ENCODE assay signal across 23 cellular contexts in genomic region chr16:27481282-27481934, GRCh38.
DNase-seq lines count a peak whose midpoint lies in the region; ATAC-seq and TF ChIP-seq lines count a peak whose summit lies in the region.
"Had no signal": no experiment of that assay in that cellular context is flagged by ENCODE, and none has a peak within 500 bp of the region (broad histone marks: within the 10 kb centered on the region; RNA-seq: fewer than 3 reads in every experiment).

No MANE protein-coding gene starts in this region.

- in situ Hi-C loops in Panc1 (cut with HindIII; ENCODE audit: low pct_unique_long_range_greater_than_20kb, low sequenced_read_pairs): no loop called here

- CTCF ChIA-PET in Panc1 (lab: Charles Lee): no interaction called here

- H2BK12ac ChIP-seq in neuronal stem cell (ENCODE audit: low read length): no peak overlapping the region

- DNase-seq in Panc1 (ENCODE audit: low read depth, low spot score): no peak
- DNase-seq in chondrocyte (ENCODE audit: low spot score): peak; percentile 70
- no peak for DNase-seq in neuronal stem cell (ENCODE audit: low spot score)
- DNase-seq in thyroid gland: no peak
- no peak for DNase-seq in activated CD4-positive, alpha-beta T cell treated with anti-CD3 and anti-CD28 coated beads, Interleukin-2, amount 50 U/mL, for 4 hours
- no peak for DNase-seq in LoVo (ENCODE audit: low spot score)
- DNase-seq: C1 segment of cervical spinal cord, DND-41, Kasumi-1, MM.1S, NCI-H1092, NCI-H1436 treated with DMSO at 0.1 percent for 48 hours, NCI-H2029, NCI-H2171 treated with DMSO at 0.1 percent for 48 hours, NCI-H446 treated with DMSO at 0.1 percent for 48 hours, NCI-H69, SHP77 treated with DMSO at 0.1 percent for 48 hours had no signal

- H3K9ac ChIP-seq in neuronal stem cell (ENCODE audit: low read depth, low read length, poor library complexity): no peak overlapping the region

- H2AFZ ChIP-seq in neuronal stem cell (ENCODE audit: low read length): no peak overlapping the region

- H3K27ac Mint-ChIP-seq in chondrocyte (ENCODE audit: unreplicated experiment): no peak overlapping the region
- no peak overlapping the region for H3K27ac Mint-ChIP-seq in stimulated activated memory B cell treated with anti-CD40 and anti-IgM and Interleukin-4, amounts not matched to agents 10 μg/mL and 1 μg/mL and 100 μg/mL, for 72 hours
- H3K27ac Mint-ChIP-seq: IgD-negative memory B cell had no signal

- H3K36me3 ChIP-seq in Panc1 (ENCODE audit: control insufficient read depth, insufficient read depth, low read length) (peaks cover 34% of the 10 kb centered on the region), neuronal stem cell (replicated peaks in 1 of 2; ENCODE audit: control insufficient read depth in 2 of 2, insufficient read depth in 2 of 2, low read length in 2 of 2) (peaks cover 54 to 99% of the 10 kb centered on the region in 2 donors), thyroid gland (peaks cover 82 to 90% of the 10 kb centered on the region in 2 donors)

- no peak overlapping the region for H3K18ac ChIP-seq in neuronal stem cell (ENCODE audit: low read length)

- H4K8ac ChIP-seq in neuronal stem cell (ENCODE audit: low read depth, low read length): no peak overlapping the region

- peaks cover 7% of the 10 kb centered on the region for H3K4me1 Mint-ChIP-seq in chondrocyte (ENCODE audit: low read depth)
- H3K4me1 Mint-ChIP-seq in stimulated activated memory B cell treated with anti-CD40 and anti-IgM and Interleukin-4, amounts not matched to agents 10 μg/mL and 1 μg/mL and 100 μg/mL, for 72 hours: no peaks in the 10 kb centered on the region
- H3K4me1 Mint-ChIP-seq: IgD-negative memory B cell had no signal

- H3K27me3 Mint-ChIP-seq in chondrocyte (ENCODE audit: low read depth): no peaks in the 10 kb centered on the region
- no peaks in the 10 kb centered on the region for H3K27me3 Mint-ChIP-seq in stimulated activated memory B cell treated with anti-CD40 and anti-IgM and Interleukin-4, amounts not matched to agents 10 μg/mL and 1 μg/mL and 100 μg/mL, for 72 hours
- H3K27me3 Mint-ChIP-seq: IgD-negative memory B cell had no signal

- peak overlapping the region; percentile 60 for H3K14ac ChIP-seq in neuronal stem cell (ENCODE audit: low read length)

- H2AK5ac ChIP-seq in neuronal stem cell (ENCODE audit: low read depth, low read length): no peak overlapping the region

- WGBS in neuronal stem cell (ENCODE audit: extremely low coverage in 2 of 2, insufficient read length in 2 of 2, insufficient replicate concordance in 1 of 2), 2 donors: no CpG with 5 or more reads among the region's 15 CpGs
- WGBS in thyroid gland, 2 donors: 89 to 96% methylated on average over 15 of the region's 15 CpGs

- H3K4me1 ChIP-seq in Panc1 (ENCODE audit: control insufficient read depth, insufficient read depth, low read length) (no peaks in the 10 kb centered on the region), neuronal stem cell (ENCODE audit: control insufficient read depth in 2 of 2, insufficient read depth in 1 of 2, low read depth in 1 of 2, low read length in 2 of 2) (no peaks in the 10 kb centered on the region), thyroid gland (peaks cover 12% of the 10 kb centered on the region in 2 donors)
- H3K4me1 ChIP-seq: HAP-1 had no signal

- H3K9me3 ChIP-seq in Panc1 (ENCODE audit: control insufficient read depth, insufficient read depth, low read depth, low read length) (no peaks in the 10 kb centered on the region), neuronal stem cell (replicated peaks in 1 of 2; ENCODE audit: control insufficient read depth in 2 of 2, insufficient read depth in 1 of 2, low read depth in 1 of 2, low read length in 2 of 2) (no peaks in the 10 kb centered on the region), thyroid gland (no peaks in the 10 kb centered on the region)
- H3K9me3 ChIP-seq: HAP-1 had no signal

- no peak overlapping the region for H3K4me3 ChIP-seq in Panc1 (ENCODE audit: low read depth in 2 of 2, low read length in 2 of 2)
- H3K4me3 ChIP-seq in neuronal stem cell (ENCODE audit: low read length in 2 of 2): no peak overlapping the region
- no peak overlapping the region for H3K4me3 ChIP-seq in thyroid gland (replicated peaks in 1 of 3)
- H3K4me3 ChIP-seq: HAP-1 had no signal

- TF ChIP-seq CTCF in Panc1 (IDR thresholded peaks at IDR 0.05): no peak
- no peak for TF ChIP-seq CTCF in chondrocyte (IDR thresholded peaks at IDR 0.05)
- TF ChIP-seq CTCF in thyroid gland (IDR thresholded peaks at IDR 0.05): no peak

- no peak overlapping the region for H3K4me3 Mint-ChIP-seq in chondrocyte (ENCODE audit: unreplicated experiment)
- no peak overlapping the region for H3K4me3 Mint-ChIP-seq in stimulated activated memory B cell treated with anti-CD40 and anti-IgM and Interleukin-4, amounts not matched to agents 10 μg/mL and 1 μg/mL and 100 μg/mL, for 72 hours
- H3K4me3 Mint-ChIP-seq: IgD-negative memory B cell had no signal

- no peak overlapping the region for H3K4me2 ChIP-seq in neuronal stem cell (ENCODE audit: insufficient read depth, low read length, poor library complexity, severe bottlenecking)

- peaks cover 50% of the 10 kb centered on the region for H3K36me3 Mint-ChIP-seq in chondrocyte (ENCODE audit: low read depth)
- H3K36me3 Mint-ChIP-seq in stimulated activated memory B cell treated with anti-CD40 and anti-IgM and Interleukin-4, amounts not matched to agents 10 μg/mL and 1 μg/mL and 100 μg/mL, for 72 hours: peaks cover 84% of the 10 kb centered on the region

- no peak overlapping the region for H4K91ac ChIP-seq in neuronal stem cell (ENCODE audit: low read depth, low read length, poor library complexity)

- TF ChIP-seq POLR2A in GM18505 (IDR thresholded peaks at IDR 0.05; ENCODE audit: borderline replicate concordance, extremely low read depth, insufficient read depth, insufficient read length) (no peak), thyroid gland (IDR thresholded peaks at IDR 0.05) (no peak)

- H2BK5ac ChIP-seq in neuronal stem cell (ENCODE audit: low read length): peak overlapping the region; percentile 25

- no peak overlapping the region for H3K23ac ChIP-seq in neuronal stem cell (ENCODE audit: low read depth, low read length, poor library complexity)

- ATAC-seq in Panc1: 0 out of 2 replicates have a peak, but pooled peaks have one; percentile 25
- peak; percentile 16 for ATAC-seq in stimulated activated memory B cell treated with anti-CD40 and anti-IgM and Interleukin-4, amounts not matched to agents 10 μg/mL and 1 μg/mL and 100 μg/mL, for 72 hours
- ATAC-seq in GM18505 (IDR thresholded peaks at IDR 0.05; ENCODE audit: unreplicated experiment): no peak
- ATAC-seq: SK-N-SH treated with all-trans-retinoic acid at 6 μM for 48 hours had no signal

- peaks cover 3% of the 10 kb centered on the region for H3K79me1 ChIP-seq in neuronal stem cell (ENCODE audit: low read depth, low read length)

- H3K9me3 Mint-ChIP-seq in chondrocyte (ENCODE audit: low read depth): no peaks in the 10 kb centered on the region
- H3K9me3 Mint-ChIP-seq in stimulated activated memory B cell treated with anti-CD40 and anti-IgM and Interleukin-4, amounts not matched to agents 10 μg/mL and 1 μg/mL and 100 μg/mL, for 72 hours: no peaks in the 10 kb centered on the region
- H3K9me3 Mint-ChIP-seq: IgD-negative memory B cell had no signal

- H3K27ac ChIP-seq in Panc1 (ENCODE audit: low read length) (no peak overlapping the region), neuronal stem cell (replicated peaks; ENCODE audit: low read length) (no peak overlapping the region), thyroid gland (no peak overlapping the region)
- H3K27ac ChIP-seq: HL-60 had no signal

- no peak overlapping the region for H2BK120ac ChIP-seq in neuronal stem cell (ENCODE audit: low read depth, low read length)

- intact Hi-C loops in Panc1 (cut with micrococcal nuclease; ENCODE audit: unreplicated experiment): no loop called here
- intact Hi-C loops in thyroid gland (cut with DNase I): no loop called here

- POLR2A ChIA-PET in Panc1 (lab: Charles Lee): no interaction called here

- H2BK15ac ChIP-seq in neuronal stem cell (ENCODE audit: low read length): no peak overlapping the region

- no peak overlapping the region for H3K4ac ChIP-seq in neuronal stem cell (ENCODE audit: low read length)

- H3K27me3 ChIP-seq in Panc1 (ENCODE audit: control insufficient read depth, insufficient read depth, low read length): no peaks in the 10 kb centered on the region
- no peaks in the 10 kb centered on the region for H3K27me3 ChIP-seq in neuronal stem cell (ENCODE audit: control insufficient read depth in 3 of 3, insufficient read depth in 3 of 3, low read depth in 1 of 3, low read length in 3 of 3)
- no peaks in the 10 kb centered on the region for H3K27me3 ChIP-seq in thyroid gland

- BruUV-seq in Panc1 (replicated peaks; lab: Mats Ljungman, UMichigan): no TSS peak
